8 cellular contexts compared by ENCODE assay signal in genomic region chr4:155376387-155377268, GRCh38. TPM values are rescaled to one million over a fixed set of nuclear protein-coding genes. Genes with fewer than 3 reads are reported as not detected.
DNase-seq lines count a peak whose midpoint lies in the region; ATAC-seq and TF ChIP-seq lines count a peak whose summit lies in the region.

Gene MAP9 (minus strand): TSS chr4:155376965. CDS start chr4:155375850, 1,115 bp downstream.

- peaks cover 12% of the 10 kb centered on the region for H3K27me3 Mint-ChIP-seq in osteocyte (ENCODE audit: unreplicated experiment)

- peaks cover 2% of the 10 kb centered on the region for H3K36me3 Mint-ChIP-seq in osteocyte (ENCODE audit: unreplicated experiment)

- peak within 1 kb of the TSS; percentile 76 for H3K4me3 ChIP-seq in SJCRH30
- H3K4me3 ChIP-seq in thoracic aorta, result peak within 1 kb of the TSS; percentile 88

- DNase-seq in DMS 273 treated with DMSO at 0.1 percent for 48 hours (lab: John Stamatoyannopoulos, UW) (peak; percentile 87), HuH-7.5 (ENCODE audit: low spot score) (peak; percentile 8), SJCRH30 (peak; percentile 90), glomerular visceral epithelial cell (ENCODE audit: extremely low spot score) (peak; percentile 97), osteocyte (ENCODE audit: extremely low spot score, unreplicated experiment) (peak; percentile 97), thoracic aorta (ENCODE audit: low spot score) (peak; percentile 87)
- DNase-seq in activated naive CD4-positive, alpha-beta T cell treated with anti-CD3 and anti-CD28 coated beads, Interleukin-2, amount 50 U/mL, for 16 hours, result peak; percentile 88

- peaks cover 11% of the 10 kb centered on the region for H3K4me1 Mint-ChIP-seq in osteocyte (ENCODE audit: unreplicated experiment)

- no peaks in the 10 kb centered on the region for H3K9me3 ChIP-seq in SJCRH30 (replicated peaks)
- H3K9me3 ChIP-seq in thoracic aorta, result no peaks in the 10 kb centered on the region

- H3K4me1 ChIP-seq in SJCRH30 (no peaks in the 10 kb centered on the region), thoracic aorta (ENCODE audit: control insufficient read depth in 1 of 2, low read depth in 2 of 2) (peaks cover 6 to 12% of the 10 kb centered on the region in 2 donors)

- H3K36me3 ChIP-seq in SJCRH30 (no peaks in the 10 kb centered on the region), thoracic aorta (no peaks in the 10 kb centered on the region)

- H3K27me3 ChIP-seq in SJCRH30 (no peaks in the 10 kb centered on the region), thoracic aorta (replicated peaks; ENCODE audit: insufficient read depth) (no peaks in the 10 kb centered on the region)

- H3K4me3 Mint-ChIP-seq in osteocyte (ENCODE audit: unreplicated experiment), result peak within 1 kb of the TSS; percentile 88

- H3K27ac Mint-ChIP-seq in osteocyte (ENCODE audit: unreplicated experiment), result peak within 1 kb of the TSS; percentile 85

- no peak for TF ChIP-seq CTCF in osteocyte (IDR thresholded peaks at IDR 0.05)
- TF ChIP-seq CTCF in thoracic aorta (IDR thresholded peaks at IDR 0.05), result no peak

- H3K9me3 Mint-ChIP-seq in osteocyte (ENCODE audit: unreplicated experiment), result no peaks in the 10 kb centered on the region

- peak; percentile 99 for ATAC-seq in GM21515 (IDR thresholded peaks at IDR 0.05; ENCODE audit: unreplicated experiment)
- ATAC-seq in thoracic aorta (ENCODE audit: insufficient number of reproducible peaks, low FRiP score, low read depth), result peak; percentile 92

- H3K27ac ChIP-seq in SJCRH30 (no peak within 1 kb of the TSS), thoracic aorta (peak within 1 kb of the TSS; percentile 18 to 58)

RNA-seq across cellular contexts. Expression of gene MAP9, which starts in this region (rescaled TPM):
- 4.1 and 5.0 TPM in 2 replicates for total RNA-seq in SJCRH30 (2014; rRNA removed; shearing (Covaris generic))
- total RNA-seq in osteocyte (15.8 and 17.9 TPM in 2 replicates), thoracic aorta (10 to 100 TPM; 12.9 to 22.5 TPM)

Comparison
In these comparisons a context has a peak if more than half of its experiments do, and no peak if none do; other contexts are left out.
1. DNase-seq: peak in every context shown above with its lines; median percentile 97 in glomerular visceral epithelial cell; 97 in osteocyte; 90 in SJCRH30; 88 in activated naive CD4-positive, alpha-beta T cell treated with anti-CD3 and anti-CD28 coated beads, Interleukin-2, amount 50 U/mL, for 16 hours; 87 in DMS 273 treated with DMSO at 0.1 percent for 48 hours; 87 in thoracic aorta; 8 in HuH-7.5.